18 cellular contexts compared by ENCODE assay signal in the genomic region with DNA sequence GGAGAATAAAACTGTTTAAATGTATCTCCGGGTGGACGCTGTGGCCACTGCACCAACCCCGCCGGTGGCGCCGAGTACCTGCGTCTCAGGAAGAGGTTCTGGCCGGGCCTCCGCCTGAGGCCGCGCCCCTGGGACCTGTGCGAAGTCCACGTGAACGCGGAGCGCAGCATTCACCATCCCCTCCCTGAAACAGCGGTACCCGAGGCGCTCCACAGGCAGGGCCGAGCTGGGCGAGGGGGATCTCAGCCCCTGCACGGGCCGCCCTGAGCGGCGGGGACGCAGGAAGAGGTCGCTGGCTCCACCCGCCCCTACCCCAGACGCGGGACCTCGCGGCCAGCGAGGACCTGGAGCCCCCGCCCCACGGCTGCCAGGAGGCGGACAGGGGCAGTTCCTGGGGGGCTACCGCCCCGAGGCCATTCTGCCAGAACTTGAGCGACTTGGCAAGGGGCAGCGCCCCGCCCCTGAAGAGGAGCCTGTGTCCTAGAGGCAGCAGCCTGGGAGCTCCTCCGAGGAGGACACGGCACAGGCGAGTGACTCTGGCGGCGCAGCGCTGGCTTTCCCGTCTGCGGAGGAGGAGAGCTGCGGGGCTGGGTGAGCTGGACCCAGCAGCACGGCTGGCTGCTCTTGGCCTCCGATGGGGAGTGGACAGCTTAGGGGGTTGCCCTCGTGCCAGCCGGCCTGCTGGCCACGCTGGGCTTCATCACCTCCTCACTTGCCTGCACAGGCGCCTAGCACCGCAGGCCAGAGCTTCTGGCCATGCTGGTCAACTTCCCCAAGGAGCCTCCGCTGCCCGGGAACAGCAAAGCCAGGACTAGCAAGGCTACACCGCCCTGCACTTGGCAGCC. TPM values are rescaled to one million over a fixed set of nuclear protein-coding genes. Genes with fewer than 3 reads are reported as not detected.
DNase-seq lines count a peak whose midpoint lies in the region; ATAC-seq and TF ChIP-seq lines count a peak whose summit lies in the region.
"Had no signal": no experiment of that assay in that cellular context is flagged by ENCODE, and none has a peak within 500 bp of the region (broad histone marks: within the 10 kb centered on the region; RNA-seq: fewer than 3 reads in every experiment).

No MANE protein-coding gene starts in this region.

- H4K20me1 ChIP-seq in H9 (ENCODE audit: control insufficient read depth, insufficient read depth, insufficient read length), result no peaks in the 10 kb centered on the region

- DNase-seq in DMS79 treated with DMSO at 0.1 percent for 48 hours (lab: John Stamatoyannopoulos, UW) (peak; percentile 5), DMS79 (lab: John Stamatoyannopoulos, UW) (no peak), H9 (peak; percentile 20), endothelial cell (ENCODE audit: low spot score) (peak; percentile 27), neuronal stem cell (ENCODE audit: low spot score) (no peak), CD1c-positive myeloid dendritic cell (ENCODE audit: extremely low spot score) (no peak)
- DNase-seq: 8988T; activated CD4-positive, alpha-beta T cell treated with anti-CD3 and anti-CD28 coated beads for 4 hours; activated T-cell treated with anti-CD3 and anti-CD28 coated beads, Interleukin-2, amount 50 U/mL, for 72 hours; NCI-H1436; transverse colon had no signal

- H3K27ac ChIP-seq in H9 (ENCODE audit: insufficient read length, low read depth, low read length), result no peak overlapping the region
- H3K27ac ChIP-seq in neuronal stem cell (replicated peaks; ENCODE audit: low read length), result no peak overlapping the region
- H3K27ac ChIP-seq: gastroesophageal sphincter, left lung, transverse colon had no signal

- H3K27me3 Mint-ChIP-seq in H9 (ENCODE audit: low read depth) (peaks cover 85% of the 10 kb centered on the region), endothelial cell (ENCODE audit: unreplicated experiment) (peaks cover 18% of the 10 kb centered on the region)

- H3K56ac ChIP-seq in H9 (ENCODE audit: insufficient read length, low read depth, low read length), result no peak overlapping the region

- H3K4me1 ChIP-seq in H9 (ENCODE audit: insufficient read depth, low read length) (no peaks in the 10 kb centered on the region), neuronal stem cell (ENCODE audit: control insufficient read depth in 2 of 2, insufficient read depth in 1 of 2, low read depth in 1 of 2, low read length in 2 of 2) (peaks cover 0 to 3% of the 10 kb centered on the region in 2 donors)

- no peak overlapping the region for H4K8ac ChIP-seq in H9 (replicated peaks; ENCODE audit: insufficient read length, low read depth, low read length)
- H4K8ac ChIP-seq in neuronal stem cell (ENCODE audit: low read depth, low read length), result peak overlapping the region; percentile 43

- TF ChIP-seq CTCF in H9 (conservative IDR thresholded peaks at IDR 0.05) (no peak), endothelial cell (IDR thresholded peaks at IDR 0.05; ENCODE audit: unreplicated experiment) (no peak)

- H2BK15ac ChIP-seq in H9 (ENCODE audit: low read depth, low read length) (no peak overlapping the region), neuronal stem cell (ENCODE audit: low read length) (no peak overlapping the region)

- peaks cover 0 to 7% of the 10 kb centered on the region in 2 experiments; a peak in 1 of 4 replicates for H3K4me1 Mint-ChIP-seq in H9
- H3K4me1 Mint-ChIP-seq in endothelial cell (ENCODE audit: unreplicated experiment), result peaks cover 4% of the 10 kb centered on the region
- H3K4me1 Mint-ChIP-seq: CD8-positive, alpha-beta memory T cell; nephron had no signal

- H3K14ac ChIP-seq in H9 (ENCODE audit: insufficient read depth, low read length) (no peak overlapping the region; the same call in 1 of the 2 replicates), neuronal stem cell (ENCODE audit: low read length) (peak overlapping the region; percentile 56)

- H3K9me3 ChIP-seq in H9 (ENCODE audit: control insufficient read depth, low read depth, low read length) (no peaks in the 10 kb centered on the region), neuronal stem cell (replicated peaks in 1 of 2; ENCODE audit: control insufficient read depth in 2 of 2, insufficient read depth in 1 of 2, low read depth in 1 of 2, low read length in 2 of 2) (no peaks in the 10 kb centered on the region)
- H3K9me3 ChIP-seq: gastroesophageal sphincter, left lung, transverse colon had no signal

- peaks cover 15% of the 10 kb centered on the region; the same call in 1 of the 2 replicates for H3K27me3 ChIP-seq in H9 (ENCODE audit: insufficient read depth, low read length)
- peaks cover 2 to 42% (median 31%) of the 10 kb centered on the region in 3 experiments for H3K27me3 ChIP-seq in neuronal stem cell (ENCODE audit: control insufficient read depth in 3 of 3, insufficient read depth in 3 of 3, low read depth in 1 of 3, low read length in 3 of 3)

- H2BK12ac ChIP-seq in H9 (ENCODE audit: insufficient read length, low read depth, low read length), result no peak overlapping the region
- H2BK12ac ChIP-seq in neuronal stem cell (ENCODE audit: low read length), result no peak overlapping the region

- H3K79me2 ChIP-seq in H9 (ENCODE audit: insufficient read depth, low read length), result no peaks in the 10 kb centered on the region

- H2BK120ac ChIP-seq in H9 (ENCODE audit: low read depth, low read length, poor library complexity, severe bottlenecking) (no peak overlapping the region), neuronal stem cell (ENCODE audit: low read depth, low read length) (no peak overlapping the region)

- no CpG with 5 or more reads among the region's 60 CpGs for WGBS in H9 (ENCODE audit: extremely low coverage, insufficient read length, low lambda C conversion rate)
- WGBS in neuronal stem cell (ENCODE audit: extremely low coverage in 2 of 2, insufficient read length in 2 of 2, insufficient replicate concordance in 1 of 2), 2 donors, result no CpG with 5 or more reads among the region's 60 CpGs

- H3K79me1 ChIP-seq in H9 (ENCODE audit: insufficient read depth, low read depth, low read length, poor library complexity, severe bottlenecking) (no peaks in the 10 kb centered on the region), neuronal stem cell (ENCODE audit: low read depth, low read length) (peaks cover 4% of the 10 kb centered on the region)

- no peak overlapping the region for H3K23ac ChIP-seq in H9 (ENCODE audit: insufficient read length, low read depth, low read length)
- peak overlapping the region; percentile 80 for H3K23ac ChIP-seq in neuronal stem cell (ENCODE audit: low read depth, low read length, poor library complexity)

- H3K36me3 ChIP-seq in neuronal stem cell (replicated peaks in 1 of 2; ENCODE audit: control insufficient read depth in 2 of 2, insufficient read depth in 2 of 2, low read length in 2 of 2), result no peaks in the 10 kb centered on the region
- H3K36me3 ChIP-seq: gastroesophageal sphincter, left lung, transverse colon had no signal

- H3K27ac Mint-ChIP-seq in H9 (no peak overlapping the region), endothelial cell (ENCODE audit: unreplicated experiment) (no peak overlapping the region)
- H3K27ac Mint-ChIP-seq: activated T-cell treated with anti-CD3 and anti-CD28 coated beads, Interleukin-2, amount 50 U/mL, for 72 hours; CD8-positive, alpha-beta memory T cell; nephron had no signal

- no peak overlapping the region for H4K5ac ChIP-seq in H9 (ENCODE audit: insufficient read length, low read depth, low read length)

- H3T11ph ChIP-seq in H9 (ENCODE audit: low read length), result no peak overlapping the region

- H4K91ac ChIP-seq in H9 (ENCODE audit: insufficient read length, low read depth, low read length) (no peak overlapping the region), neuronal stem cell (ENCODE audit: low read depth, low read length, poor library complexity) (no peak overlapping the region)

- H2BK5ac ChIP-seq in H9 (ENCODE audit: insufficient read length, low read length) (no peak overlapping the region), neuronal stem cell (ENCODE audit: low read length) (no peak overlapping the region)

- no peak overlapping the region for H2AFZ ChIP-seq in H9 (ENCODE audit: low read length)
- peak overlapping the region; percentile 77 for H2AFZ ChIP-seq in neuronal stem cell (ENCODE audit: low read length)

- H3K36me3 Mint-ChIP-seq in H9 (ENCODE audit: insufficient read depth in 1 of 3, low read depth in 3 of 3) (no peaks in the 10 kb centered on the region; a peak in 1 of 7 replicates), endothelial cell (ENCODE audit: low read depth, unreplicated experiment) (no peaks in the 10 kb centered on the region)
- H3K36me3 Mint-ChIP-seq: CD8-positive, alpha-beta memory T cell; IgD-negative memory B cell had no signal

- H3K4ac ChIP-seq in H9 (ENCODE audit: low read depth, low read length) (no peak overlapping the region), neuronal stem cell (ENCODE audit: low read length) (no peak overlapping the region)

- H3K4me2 ChIP-seq in H9 (ENCODE audit: insufficient read depth, insufficient read length, low read length) (peak overlapping the region; percentile 52), neuronal stem cell (ENCODE audit: insufficient read depth, low read length, poor library complexity, severe bottlenecking) (peak overlapping the region; percentile 62)

- ATAC-seq in GM19467 (IDR thresholded peaks at IDR 0.05; ENCODE audit: unreplicated experiment) (no peak), HG03520 (IDR thresholded peaks at IDR 0.05; ENCODE audit: unreplicated experiment) (no peak)
- ATAC-seq: activated T-cell treated with anti-CD3 and anti-CD28 coated beads, Interleukin-2, amount 50 U/mL, for 72 hours; gastroesophageal sphincter; left lung had no signal

- H3K4me3 Mint-ChIP-seq in H9 (peak overlapping the region in 1 of 2 experiments; percentile 72; a peak in 2 of 5 replicates), endothelial cell (ENCODE audit: unreplicated experiment) (no peak overlapping the region)
- H3K4me3 Mint-ChIP-seq: activated T-cell treated with anti-CD3 and anti-CD28 coated beads, Interleukin-2, amount 50 U/mL, for 72 hours; CD8-positive, alpha-beta memory T cell had no signal

- peak overlapping the region; percentile 9 to 69 for H3K4me3 ChIP-seq in neuronal stem cell (ENCODE audit: low read length in 2 of 2)
- H3K4me3 ChIP-seq: gastroesophageal sphincter, left lung, transverse colon had no signal

- H3K9me3 Mint-ChIP-seq in H9 (peaks cover 0 to 4% of the 10 kb centered on the region in 2 experiments; a peak in 4 of 5 replicates), endothelial cell (ENCODE audit: unreplicated experiment) (no peaks in the 10 kb centered on the region)
- H3K9me3 Mint-ChIP-seq: activated T-cell treated with anti-CD3 and anti-CD28 coated beads, Interleukin-2, amount 50 U/mL, for 72 hours; nephron had no signal

- no peaks in the 10 kb centered on the region for H3K23me2 ChIP-seq in H9 (ENCODE audit: insufficient read length, low read depth, low read length, poor library complexity, severe bottlenecking)

- no peak overlapping the region for H2BK20ac ChIP-seq in H9 (ENCODE audit: low read depth, low read length, poor library complexity, severe bottlenecking)

- H3K18ac ChIP-seq in H9 (ENCODE audit: insufficient read length, low read depth, low read length) (no peak overlapping the region), neuronal stem cell (ENCODE audit: low read length) (peak overlapping the region; percentile 80)

- no peak overlapping the region for H3K9ac ChIP-seq in H9 (ENCODE audit: extremely low read depth, insufficient read length, low read length)
- H3K9ac ChIP-seq in neuronal stem cell (ENCODE audit: low read depth, low read length, poor library complexity), result peak overlapping the region; percentile 63

- H2AK5ac ChIP-seq in H9 (ENCODE audit: insufficient read length, low read length) (no peak overlapping the region), neuronal stem cell (ENCODE audit: low read depth, low read length) (no peak overlapping the region)

RNA-seq across cellular contexts. Expression of a gene that starts 9.7 kb away (rescaled TPM):
- total RNA-seq in H9 (2021), result not detected in 2 replicates
- not detected for total RNA-seq in endothelial cell (ENCODE audit: unreplicated experiment)
- not detected for polyA plus RNA-seq in neuronal stem cell (2013, experiment 1 of 2)
- polyA plus RNA-seq in neuronal stem cell (2013, experiment 2 of 2), result not detected
- total RNA-seq: activated T-cell treated with anti-CD3 and anti-CD28 coated beads, Interleukin-2, amount 50 U/mL, for 72 hours; CD8-positive, alpha-beta memory T cell; gastroesophageal sphincter; transverse colon had no signal
- polyA plus RNA-seq: CD8-positive, alpha-beta memory T cell; IgD-negative memory B cell had no signal

Comparison
In these comparisons a context has a peak if more than half of its experiments do, and no peak if none do; other contexts are left out.
1. DNase-seq: peak in DMS79 treated with DMSO at 0.1 percent for 48 hours (single experiment), H9 (single experiment) and endothelial cell (single experiment); none in DMS79 (single experiment), neuronal stem cell (single experiment) and CD1c-positive myeloid dendritic cell (single experiment).